Comparison of ENCODE assay signal across 9 cellular contexts in the genomic region with DNA sequence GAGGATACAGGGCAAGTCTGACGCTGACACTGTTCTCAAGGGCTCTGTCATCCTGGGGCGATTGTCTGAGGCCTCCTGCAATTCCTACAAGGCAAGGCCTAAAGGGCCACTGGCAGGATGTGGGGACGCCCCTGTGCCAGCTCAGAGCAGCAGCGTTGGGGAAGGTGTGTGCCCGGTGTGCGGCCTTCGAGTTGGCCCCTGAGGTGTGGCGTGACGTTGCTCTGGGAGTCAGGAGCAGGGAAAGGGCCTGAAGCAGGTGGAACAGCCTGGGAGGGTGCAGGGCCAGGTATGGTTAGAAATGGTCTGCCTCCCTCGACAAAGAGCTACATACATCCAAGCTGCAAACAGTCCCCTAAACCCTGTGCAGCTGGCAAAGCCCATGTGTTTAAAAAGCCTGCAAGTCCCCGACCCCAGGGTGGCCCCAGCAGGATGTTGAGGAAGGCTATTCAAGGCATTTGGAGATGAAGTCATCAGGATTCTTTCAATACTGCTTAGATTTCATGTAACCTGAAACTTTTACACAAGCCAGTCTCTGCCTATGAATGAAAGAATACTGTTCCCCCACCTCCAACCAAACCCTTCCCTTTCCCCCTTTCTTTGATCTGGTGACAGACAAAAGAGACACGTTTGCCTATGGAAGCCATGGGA.
DNase-seq lines count a peak whose midpoint lies in the region; ATAC-seq and TF ChIP-seq lines count a peak whose summit lies in the region.
"Had no signal": no experiment of that assay in that cellular context is flagged by ENCODE, and none has a peak within 500 bp of the region (broad histone marks: within the 10 kb centered on the region; RNA-seq: fewer than 3 reads in every experiment).

No MANE protein-coding gene starts in this region.

- H3K27me3 Mint-ChIP-seq in activated B cell treated with CpG ODN at 0.5 μM for 24 hours (no peaks in the 10 kb centered on the region), type B pancreatic cell (peaks cover 2% of the 10 kb centered on the region), T-cell (no peaks in the 10 kb centered on the region)

- H3K36me3 Mint-ChIP-seq in activated B cell treated with CpG ODN at 0.5 μM for 24 hours (ENCODE audit: low read depth) (no peaks in the 10 kb centered on the region), type B pancreatic cell (no peaks in the 10 kb centered on the region), T-cell (no peaks in the 10 kb centered on the region)

- H3K27ac Mint-ChIP-seq in activated B cell treated with CpG ODN at 0.5 μM for 24 hours (peak overlapping the region; percentile 72), type B pancreatic cell (no peak overlapping the region), T-cell (no peak overlapping the region)

- H3K4me1 Mint-ChIP-seq in activated B cell treated with CpG ODN at 0.5 μM for 24 hours (peaks cover 80% of the 10 kb centered on the region), type B pancreatic cell (ENCODE audit: unreplicated experiment) (peaks cover 49% of the 10 kb centered on the region), T-cell (peaks cover 0 to 5% (median 0%) of the 10 kb centered on the region in 3 donors)

- TF ChIP-seq POLR2A in GM18505 (IDR thresholded peaks at IDR 0.05; ENCODE audit: borderline replicate concordance, extremely low read depth, insufficient read depth, insufficient read length) = no peak

- CTCF ChIA-PET in activated B cell treated with CpG ODN at 0.5 μM for 24 hours (lab: Charles Lee) = interaction anchor here (0.6 to 2.2 kb wide), 2 partner anchors 56 to 70 kb away, joined by 3 to 6 read pairs; no protein-coding TSS in a partner anchor
- CTCF ChIA-PET in T-cell (lab: Charles Lee) = no interaction called here

- intact Hi-C loops in activated B cell treated with CpG ODN at 0.5 μM for 24 hours (cut with micrococcal nuclease) = no loop called here

- H3K9me3 Mint-ChIP-seq in activated B cell treated with CpG ODN at 0.5 μM for 24 hours = no peaks in the 10 kb centered on the region
- no peaks in the 10 kb centered on the region for H3K9me3 Mint-ChIP-seq in type B pancreatic cell
- no peaks in the 10 kb centered on the region for H3K9me3 Mint-ChIP-seq in T-cell

- TF ChIP-seq CTCF in AG09319 (IDR thresholded peaks at IDR 0.05; ENCODE audit: low read depth, low read length) = no peak
- no peak for TF ChIP-seq CTCF in activated B cell treated with CpG ODN at 0.5 μM for 24 hours (IDR thresholded peaks at IDR 0.05)
- no peak for TF ChIP-seq CTCF in type B pancreatic cell (conservative IDR thresholded peaks at IDR 0.05)

- ATAC-seq in activated B cell treated with CpG ODN at 0.5 μM for 24 hours (ENCODE audit: low read depth) (no peak), GM18505 (IDR thresholded peaks at IDR 0.05; ENCODE audit: unreplicated experiment) (no peak), T-cell (replicated peaks in 1 of 4) (no peak)

- H3K4me3 Mint-ChIP-seq in activated B cell treated with CpG ODN at 0.5 μM for 24 hours = peak overlapping the region; percentile 66
- H3K4me3 Mint-ChIP-seq in type B pancreatic cell = no peak overlapping the region
- H3K4me3 Mint-ChIP-seq in T-cell = no peak overlapping the region

- DNase-seq in AG09319 (ENCODE audit: extremely low read depth, low read depth) (peak; percentile 60), HPDE6-E6E7 (ENCODE audit: extremely low spot score) (peak; percentile 36), activated B cell treated with CpG ODN at 0.5 μM for 24 hours (no peak), kidney tubule cell (ENCODE audit: low spot score) (peak; percentile 76), type B pancreatic cell (ENCODE audit: extremely low spot score, unreplicated experiment) (no peak), T-cell (no peak)
- no peak for DNase-seq in NK-92 treated with Interleukin-12 subunit alpha and Interleukin-12 subunit beta, amount 100 ng/mL, for 24 hours (lab: John Stamatoyannopoulos, UW)
- DNase-seq: GOT3 had no signal

- POLR2A ChIA-PET in activated B cell treated with CpG ODN at 0.5 μM for 24 hours (lab: Charles Lee) = interaction anchor here (1.4 to 2.7 kb wide), 4 partner anchors 9 to 123 kb away, joined by 3 to 12 read pairs (median 4); no protein-coding TSS in a partner anchor
- POLR2A ChIA-PET in T-cell (lab: Charles Lee) = no interaction called here

Comparison
In these comparisons a context has a peak if more than half of its experiments do, and no peak if none do; other contexts are left out.
1. DNase-seq: peak in AG09319 (single experiment), HPDE6-E6E7 (single experiment) and kidney tubule cell (single experiment); none in activated B cell treated with CpG ODN at 0.5 μM for 24 hours (single experiment), type B pancreatic cell (single experiment), NK-92 treated with Interleukin-12 subunit alpha and Interleukin-12 subunit beta, amount 100 ng/mL, for 24 hours (single experiment) and T-cell (0 of 34).